In the genomic region with DNA sequence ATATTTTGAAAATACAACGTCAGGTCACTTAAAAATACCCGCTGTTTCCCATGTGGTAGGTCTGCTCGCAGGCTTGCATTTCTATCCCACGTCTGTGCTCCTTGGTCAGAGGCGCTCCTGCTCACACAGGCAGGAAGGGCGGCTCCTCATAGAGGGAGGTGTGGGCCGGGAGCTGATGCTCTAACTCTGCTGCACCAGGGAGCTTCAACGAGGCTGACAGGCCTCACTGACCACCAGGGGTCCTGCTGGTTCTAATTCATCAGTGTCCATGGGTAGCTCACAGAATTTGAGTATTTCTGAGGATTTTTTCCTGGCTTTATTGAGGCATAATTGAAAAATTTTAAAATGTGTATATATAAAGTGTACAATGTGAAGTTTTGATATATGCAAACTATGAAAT, we compare ENCODE assay signal across 1 cellular context.
TF ChIP-seq lines count a peak whose summit lies in the region.

No MANE protein-coding gene starts in this region.

TF ChIP-seq in IMR-90, 13 proteins besides CTCF, POLR2A, EP300 and RAD21:
- no peak for TF ChIP-seq FOS (IDR thresholded peaks at IDR 0.05; ENCODE audit: low read depth, low read length)
- TF ChIP-seq, protein P1, sequence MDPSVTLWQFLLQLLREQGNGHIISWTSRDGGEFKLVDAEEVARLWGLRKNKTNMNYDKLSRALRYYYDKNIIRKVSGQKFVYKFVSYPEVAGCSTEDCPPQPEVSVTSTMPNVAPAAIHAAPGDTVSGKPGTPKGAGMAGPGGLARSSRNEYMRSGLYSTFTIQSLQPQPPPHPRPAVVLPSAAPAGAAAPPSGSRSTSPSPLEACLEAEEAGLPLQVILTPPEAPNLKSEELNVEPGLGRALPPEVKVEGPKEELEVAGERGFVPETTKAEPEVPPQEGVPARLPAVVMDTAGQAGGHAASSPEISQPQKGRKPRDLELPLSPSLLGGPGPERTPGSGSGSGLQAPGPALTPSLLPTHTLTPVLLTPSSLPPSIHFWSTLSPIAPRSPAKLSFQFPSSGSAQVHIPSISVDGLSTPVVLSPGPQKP (IDR thresholded peaks at IDR 0.05; ENCODE audit: borderline replicate concordance, low read depth, low read length), result no peak
- TF ChIP-seq NFE2L2 (IDR thresholded peaks at IDR 0.05; ENCODE audit: low read depth, low read length), result no peak
